Comparison of ENCODE assay signal across 1 cellular context in genomic region chr9:97059661-97060060, GRCh38.
TF ChIP-seq lines count a peak whose summit lies in the region.

No MANE protein-coding gene starts in this region.

TF ChIP-seq in GM23338, 12 proteins besides CTCF, POLR2A, EP300 and RAD21 (continued from another document):
- TF ChIP-seq ZNF462 (CRISPR knock-in tag; IDR thresholded peaks at IDR 0.05) (no peak), JUNB (IDR thresholded peaks at IDR 0.05; ENCODE audit: unreplicated experiment) (no peak), CREB1 (CRISPR knock-in tag; IDR thresholded peaks at IDR 0.05; ENCODE audit: low read depth) (no peak), REST (IDR thresholded peaks at IDR 0.05; ENCODE audit: unreplicated experiment) (no peak), EZH2phosphoT487 (IDR thresholded peaks at IDR 0.05; ENCODE audit: unreplicated experiment) (no peak), STAT1 (IDR thresholded peaks at IDR 0.05; ENCODE audit: unreplicated experiment) (no peak)
